ENCODE assay signal across 34 cellular contexts in genomic region chr5:61815343-61815742, GRCh38.
"Had no signal": no experiment of that assay in that cellular context is flagged by ENCODE, and none has a peak within 500 bp of the region (broad histone marks: within the 10 kb centered on the region; RNA-seq: fewer than 3 reads in every experiment).

No MANE protein-coding gene starts in this region.

- H3K4me3 ChIP-seq: MG63 had no signal

- H3K36me3 ChIP-seq: MG63 had no signal

- DNase-seq: Karpas-422, Kasumi-1, KG1, MG63, MM.1S, MV-4-11, NCI-H1048, NCI-H1092, NCI-H1092 treated with DMSO at 0.1 percent for 48 hours, NCI-H1105, NCI-H1105 treated with DMSO at 0.1 percent for 48 hours, NCI-H1417, NCI-H1417 treated with DMSO at 0.1 percent for 48 hours, NCI-H1436, NCI-H1436 treated with DMSO at 0.1 percent for 48 hours, NCI-H146, NCI-H1694, NCI-H1694 treated with DMSO at 0.1 percent for 48 hours, NCI-H187, NCI-H187 treated with DMSO at 0.1 percent for 48 hours, NCI-H1930, NCI-H2029, NCI-H2029 treated with DMSO at 0.1 percent for 48 hours, NCI-H2081, NCI-H2081 treated with DMSO at 0.1 percent for 48 hours, NCI-H2107, NCI-H2171, NCI-H2171 treated with DMSO at 0.1 percent for 48 hours, NCI-H2227 treated with DMSO at 0.1 percent for 48 hours, NCI-H226, NCI-H345, NCI-H446, NCI-H446 treated with DMSO at 0.1 percent for 48 hours had no signal

- H3K27me3 ChIP-seq: MG63 had no signal

- H3K27ac ChIP-seq: KMS-11 had no signal

- H3K9me3 ChIP-seq: MG63 had no signal

- H3K9ac ChIP-seq: KMS-11 had no signal

- H3K4me2 ChIP-seq: KMS-11 had no signal
